Comparison of ENCODE assay signal across 11 cellular contexts in the genomic region with DNA sequence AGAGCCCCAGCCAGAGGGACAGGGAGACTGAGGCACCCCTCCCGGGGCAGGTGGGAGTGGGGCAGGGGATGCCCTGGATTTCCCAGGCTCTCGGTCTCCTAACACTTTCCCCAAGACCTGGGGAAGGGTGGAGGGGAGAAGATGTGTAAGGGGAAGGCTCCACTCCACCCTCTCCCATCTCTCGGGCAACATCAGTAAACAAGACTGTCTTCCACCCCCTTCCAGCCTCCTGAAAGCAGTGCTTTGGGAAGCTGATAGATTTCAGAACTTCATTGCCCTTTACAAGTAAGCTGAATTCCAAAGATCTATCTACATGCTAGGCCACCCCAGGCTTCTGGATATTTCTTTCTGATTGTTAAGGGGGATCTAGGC. TPM values are rescaled to one million over a fixed set of nuclear protein-coding genes. Genes with fewer than 3 reads are reported as not detected.
DNase-seq lines count a peak whose midpoint lies in the region; ATAC-seq and TF ChIP-seq lines count a peak whose summit lies in the region.
"Had no signal": no experiment of that assay in that cellular context is flagged by ENCODE, and none has a peak within 500 bp of the region (broad histone marks: within the 10 kb centered on the region; RNA-seq: fewer than 3 reads in every experiment).

No MANE protein-coding gene starts in this region.

- H3K4me3 Mint-ChIP-seq in osteocyte (ENCODE audit: unreplicated experiment) (no peak overlapping the region), endothelial cell (ENCODE audit: unreplicated experiment) (no peak overlapping the region)

- peak; percentile 53 for DNase-seq in AG08395 (ENCODE audit: low spot score)
- no peak for DNase-seq in SK-N-MC (ENCODE audit: low read depth, low spot score)
- DNase-seq in fibroblast of mammary gland (ENCODE audit: low read depth) = peak; percentile 55
- DNase-seq in osteocyte (ENCODE audit: extremely low spot score, unreplicated experiment) = no peak
- no peak for DNase-seq in endothelial cell (ENCODE audit: low spot score)
- DNase-seq in globus pallidus (ENCODE audit: low spot score) = no peak
- no peak for DNase-seq in activated naive CD4-positive, alpha-beta T cell treated with Interleukin-2 at 50 U/mL for 16 hours
- DNase-seq: naive thymus-derived CD8-positive, alpha-beta T cell; T-helper 9 cell had no signal

- H3K9me3 Mint-ChIP-seq in osteocyte (ENCODE audit: unreplicated experiment) (no peaks in the 10 kb centered on the region), endothelial cell (ENCODE audit: unreplicated experiment) (no peaks in the 10 kb centered on the region)
- H3K9me3 Mint-ChIP-seq: naive thymus-derived CD8-positive, alpha-beta T cell had no signal

- H3K9ac ChIP-seq in SK-N-MC (ENCODE audit: insufficient read length) = no peak overlapping the region
- H3K9ac ChIP-seq: BLaER1 had no signal

- peak overlapping the region; percentile 76 for H3K27ac Mint-ChIP-seq in osteocyte (ENCODE audit: unreplicated experiment)
- no peak overlapping the region for H3K27ac Mint-ChIP-seq in endothelial cell (ENCODE audit: unreplicated experiment)

- ATAC-seq in HG03159 (IDR thresholded peaks at IDR 0.05; ENCODE audit: unreplicated experiment) = no peak
- ATAC-seq: naive thymus-derived CD8-positive, alpha-beta T cell had no signal

- TF ChIP-seq CTCF in fibroblast of mammary gland (conservative IDR thresholded peaks at IDR 0.05; ENCODE audit: control insufficient read depth, insufficient read depth, low read depth, low read length) = no peak
- no peak for TF ChIP-seq CTCF in osteocyte (IDR thresholded peaks at IDR 0.05)
- TF ChIP-seq CTCF in endothelial cell (IDR thresholded peaks at IDR 0.05; ENCODE audit: unreplicated experiment) = no peak

- peak overlapping the region; percentile 13; the same call in 1 of the 2 replicates for H3K27ac ChIP-seq in SK-N-MC
- H3K27ac ChIP-seq: BLaER1 had no signal

- peaks cover 8% of the 10 kb centered on the region; the same call in 1 of the 2 replicates for H3K36me3 ChIP-seq in SK-N-MC (ENCODE audit: insufficient read depth, low read length)
- H3K36me3 ChIP-seq: BLaER1 had no signal

- H3K27me3 Mint-ChIP-seq in osteocyte (ENCODE audit: unreplicated experiment) (no peaks in the 10 kb centered on the region), endothelial cell (ENCODE audit: unreplicated experiment) (peaks cover 18% of the 10 kb centered on the region)

- no peak overlapping the region for H3K4me3 ChIP-seq in SK-N-MC
- H3K4me3 ChIP-seq in fibroblast of mammary gland (ENCODE audit: control insufficient read depth, low read depth, low read length) = peak overlapping the region; percentile 9
- H3K4me3 ChIP-seq: BLaER1 had no signal

- peaks cover 42% of the 10 kb centered on the region for H3K4me1 Mint-ChIP-seq in osteocyte (ENCODE audit: unreplicated experiment)
- peaks cover 5% of the 10 kb centered on the region for H3K4me1 Mint-ChIP-seq in endothelial cell (ENCODE audit: unreplicated experiment)

- H3K36me3 Mint-ChIP-seq in osteocyte (ENCODE audit: unreplicated experiment) = peaks cover 3% of the 10 kb centered on the region
- H3K36me3 Mint-ChIP-seq in endothelial cell (ENCODE audit: low read depth, unreplicated experiment) = no peaks in the 10 kb centered on the region
- H3K36me3 Mint-ChIP-seq: naive thymus-derived CD8-positive, alpha-beta T cell had no signal

- H3K9me3 ChIP-seq in SK-N-MC (ENCODE audit: low read depth, low read length) = no peaks in the 10 kb centered on the region
- H3K9me3 ChIP-seq: BLaER1 had no signal

RNA-seq across cellular contexts. Expression of a gene that starts 3.7 kb away (rescaled TPM):
- total RNA-seq in osteocyte (26.9 and 28.6 TPM in 2 replicates), endothelial cell (ENCODE audit: unreplicated experiment) (7.7 TPM)
- total RNA-seq: naive thymus-derived CD8-positive, alpha-beta T cell had no signal

RNA-seq across cellular contexts. Expression of a gene that starts 28.7 kb away (rescaled TPM):
- total RNA-seq in osteocyte = 161 and 162 TPM in 2 replicates
- 132 TPM for total RNA-seq in endothelial cell (ENCODE audit: unreplicated experiment)

RNA-seq across cellular contexts. Expression of a gene that starts 42.2 kb away (rescaled TPM):
- 10.8 and 13.3 TPM in 2 replicates for total RNA-seq in osteocyte
- 31.5 TPM for total RNA-seq in endothelial cell (ENCODE audit: unreplicated experiment)

RNA-seq across cellular contexts. Expression of a gene that starts 58.3 kb away (rescaled TPM):
- not detected in 2 replicates for total RNA-seq in osteocyte
- total RNA-seq in endothelial cell (ENCODE audit: unreplicated experiment) = not detected
- total RNA-seq: naive thymus-derived CD8-positive, alpha-beta T cell had no signal

Comparison
In these comparisons a context has a peak if more than half of its experiments do, and no peak if none do; other contexts are left out.
1. DNase-seq: peak in AG08395 (single experiment) and fibroblast of mammary gland (single experiment); none in SK-N-MC (single experiment), osteocyte (single experiment), endothelial cell (single experiment), globus pallidus (single experiment) and activated naive CD4-positive, alpha-beta T cell treated with Interleukin-2 at 50 U/mL for 16 hours (single experiment).